ENCODE assay signal across 27 cellular contexts in the genomic region with DNA sequence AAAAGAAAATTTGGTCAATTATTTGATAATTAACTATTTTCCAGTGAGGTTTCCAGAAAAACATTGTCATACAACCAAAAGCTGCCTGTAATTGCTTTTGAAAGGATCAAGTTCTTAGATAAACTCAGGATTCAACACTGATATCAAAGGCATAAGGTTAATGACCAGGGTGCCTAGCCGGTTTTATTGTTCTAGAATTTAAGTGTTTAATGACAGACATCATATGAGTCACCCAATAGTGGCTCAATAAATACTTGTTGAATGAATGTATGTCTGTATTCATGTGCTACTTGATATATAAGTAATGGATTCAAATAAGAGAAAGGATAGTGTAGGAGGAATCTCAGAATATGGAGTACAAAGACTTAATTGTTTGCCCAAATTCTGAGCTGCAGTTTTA.
DNase-seq lines count a peak whose midpoint lies in the region; ATAC-seq, FAIRE-seq and TF ChIP-seq lines count a peak whose summit lies in the region.
"Had no signal": no experiment of that assay in that cellular context is flagged by ENCODE, and none has a peak within 500 bp of the region (broad histone marks: within the 10 kb centered on the region; RNA-seq: fewer than 3 reads in every experiment).

No MANE protein-coding gene starts in this region.

- no peak for TF ChIP-seq CTCF in PC-3 (conservative IDR thresholded peaks at IDR 0.05; ENCODE audit: low read depth, low read length)
- TF ChIP-seq CTCF in sigmoid colon (IDR thresholded peaks at IDR 0.05), result no peak
- TF ChIP-seq CTCF in pancreas (IDR thresholded peaks at IDR 0.05), result no peak

- H3K9ac ChIP-seq in PC-3 (ENCODE audit: low read length), result no peak overlapping the region
- H3K9ac ChIP-seq: SK-N-SH had no signal

- H3K27me3 ChIP-seq in PC-3 (ENCODE audit: low read length) (no peaks in the 10 kb centered on the region), sigmoid colon (no peaks in the 10 kb centered on the region), pancreas (no peaks in the 10 kb centered on the region)
- H3K27me3 ChIP-seq: stomach, tibial artery had no signal

- H3K9me2 ChIP-seq in PC-3 (replicated peaks; ENCODE audit: low read length), result no peaks in the 10 kb centered on the region
- H3K9me2 ChIP-seq: SK-N-SH had no signal

- no peaks in the 10 kb centered on the region for H3K36me3 ChIP-seq in PC-3 (ENCODE audit: low read depth, low read length)
- H3K36me3 ChIP-seq in sigmoid colon, result no peaks in the 10 kb centered on the region
- no peaks in the 10 kb centered on the region for H3K36me3 ChIP-seq in pancreas
- H3K36me3 ChIP-seq: stomach, tibial artery had no signal

- no peak for TF ChIP-seq POLR2A in sigmoid colon (IDR thresholded peaks at IDR 0.05)

- no peaks in the 10 kb centered on the region for H3K79me2 ChIP-seq in PC-3 (ENCODE audit: low read length)

- CTCF ChIA-PET in PC-3 (lab: Charles Lee), result interaction anchor here (0.6 kb wide), 1 partner anchor 72 kb away, joined by 3 read pairs; no protein-coding TSS in a partner anchor

- ATAC-seq in PC-3 (peak; percentile 35; the same call in 1 of the 2 replicates), pancreas (no peak)
- ATAC-seq: naive thymus-derived CD8-positive, alpha-beta T cell had no signal

- H3K4me1 ChIP-seq in PC-3 (ENCODE audit: insufficient read depth, low read length) (0 out of 2 replicates have a peak, but pooled peaks cover 3% of the 10 kb centered on the region), sigmoid colon (no peaks in the 10 kb centered on the region), pancreas (no peaks in the 10 kb centered on the region)
- H3K4me1 ChIP-seq: tibial artery had no signal

- no peaks in the 10 kb centered on the region for H3K9me3 ChIP-seq in PC-3 (ENCODE audit: low read length)
- H3K9me3 ChIP-seq in sigmoid colon, result no peaks in the 10 kb centered on the region
- no peaks in the 10 kb centered on the region for H3K9me3 ChIP-seq in pancreas
- H3K9me3 ChIP-seq: SK-N-SH, stomach, tibial artery had no signal

- FAIRE-seq in pancreas (lab: Jason Lieb, UNC), result no peak
- FAIRE-seq: endometrium, kidney had no signal

- H3K4me3 ChIP-seq in PC-3 (ENCODE audit: low read length), result no peak overlapping the region
- H3K4me3 ChIP-seq in sigmoid colon, result no peak overlapping the region
- no peak overlapping the region for H3K4me3 ChIP-seq in pancreas
- H3K4me3 ChIP-seq: skin epidermis, stomach, tibial artery had no signal

- WGBS in sigmoid colon, 2 donors, result 16 to 74% methylated on average over 1 of the region's 1 CpG
- WGBS in pancreas, 2 donors, result 67 to 70% methylated on average over 1 of the region's 1 CpG

- intact Hi-C loops in PC-3 (cut with micrococcal nuclease), result no loop called here
- intact Hi-C loops in sigmoid colon (cut with DNase I), result no loop called here
- intact Hi-C loops in pancreas (cut with DNase I), result no loop called here

- H3K4me2 ChIP-seq in PC-3 (ENCODE audit: low read length), result no peak overlapping the region
- H3K4me2 ChIP-seq: SK-N-SH had no signal

- no peak overlapping the region for H2AFZ ChIP-seq in PC-3 (ENCODE audit: low read length)

- H3F3A ChIP-seq in PC-3 (ENCODE audit: low read length, unreplicated experiment), result no peaks in the 10 kb centered on the region

- H3K27ac ChIP-seq in PC-3 (ENCODE audit: low read length) (no peak overlapping the region), sigmoid colon (no peak overlapping the region), pancreas (no peak overlapping the region)
- H3K27ac ChIP-seq: skin epidermis, stomach, tibial artery had no signal

- DNase-seq in DMS53 (lab: John Stamatoyannopoulos, UW), result peak; percentile 34
- no peak for DNase-seq in DMS53 treated with DMSO at 0.1 percent for 48 hours (lab: John Stamatoyannopoulos, UW; ENCODE audit: unreplicated experiment)
- peak; percentile 46 for DNase-seq in LoVo (ENCODE audit: low spot score)
- DNase-seq in PC-3, result peak; percentile 30
- peak; percentile 72 for DNase-seq in foreskin melanocyte
- DNase-seq in sigmoid colon, result no peak
- DNase-seq in pancreas, result no peak
- no peak for DNase-seq in stimulated activated CD8-positive, alpha-beta memory T cell treated with anti-CD3 and anti-CD28 coated beads, Interleukin-4, amount 100 ng/mL, for 48 hours
- DNase-seq: 8988T; activated CD4-positive, alpha-beta T cell treated with anti-CD3 and anti-CD28 coated beads for 4 hours; activated effector memory CD4-positive, alpha-beta T cell treated with anti-CD3 and anti-CD28 coated beads, Interleukin-2, amount 50 U/mL, for 16 hours; activated naive CD8-positive, alpha-beta T cell treated with anti-CD3 and anti-CD28 coated beads for 36 hours; activated T-cell treated with anti-CD3 and anti-CD28 coated beads for 4 hours; aorta; CD4-positive, alpha-beta memory T cell; KBM-7; kidney; naive thymus-derived CD8-positive, alpha-beta T cell; NCI-H187; NCI-H226; NCI-H82; nucleus accumbens; SK-N-SH; stomach; tibial artery had no signal

- no TSS peak for BruUV-seq in PC-3 (replicated peaks; lab: Mats Ljungman, UMichigan)

- POLR2A ChIA-PET in PC-3 (lab: Charles Lee; ENCODE audit: unreplicated experiment), result no interaction called here

- no peaks in the 10 kb centered on the region for H4K20me1 ChIP-seq in PC-3 (ENCODE audit: low read length)

- no peak for TF ChIP-seq EP300 in sigmoid colon (IDR thresholded peaks at IDR 0.05)

Comparison
In these comparisons a context has a peak if more than half of its experiments do, and no peak if none do; other contexts are left out.
1. DNase-seq: peak in DMS53 (single experiment), LoVo (single experiment), PC-3 (single experiment) and foreskin melanocyte (single experiment); none in DMS53 treated with DMSO at 0.1 percent for 48 hours (single experiment), sigmoid colon (single experiment), pancreas (0 of 6) and stimulated activated CD8-positive, alpha-beta memory T cell treated with anti-CD3 and anti-CD28 coated beads, Interleukin-4, amount 100 ng/mL, for 48 hours (single experiment).